ENCODE assay signal across 2 cellular contexts in genomic region chr16:89623511-89624232, GRCh38.
A peak's percentile ranks its signal among the peaks of the same experiment; 100 is the strongest.
TF ChIP-seq lines count a peak whose summit lies in the region.

No MANE protein-coding gene starts in this region.

TF ChIP-seq in H1, 55 proteins besides CTCF, POLR2A, EP300 and RAD21:
- TF ChIP-seq MAX (IDR thresholded peaks at IDR 0.05), result peak; percentile 91
- TF ChIP-seq, protein P1, sequence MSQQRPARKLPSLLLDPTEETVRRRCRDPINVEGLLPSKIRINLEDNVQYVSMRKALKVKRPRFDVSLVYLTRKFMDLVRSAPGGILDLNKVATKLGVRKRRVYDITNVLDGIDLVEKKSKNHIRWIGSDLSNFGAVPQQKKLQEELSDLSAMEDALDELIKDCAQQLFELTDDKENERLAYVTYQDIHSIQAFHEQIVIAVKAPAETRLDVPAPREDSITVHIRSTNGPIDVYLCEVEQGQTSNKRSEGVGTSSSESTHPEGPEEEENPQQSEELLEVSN (IDR thresholded peaks at IDR 0.05), result peak; percentile 94
- TF ChIP-seq NANOG (IDR thresholded peaks at IDR 0.05; ENCODE audit: insufficient read depth, low read depth, low read length, poor library complexity, severe bottlenecking), result no peak

TF ChIP-seq in HepG2, 621 proteins besides CTCF, POLR2A, EP300 and RAD21 (continues in another document):
- TF ChIP-seq DR1 (CRISPR knock-in tag; IDR thresholded peaks at IDR 0.05) (no peak), ZSCAN30 (CRISPR knock-in tag; IDR thresholded peaks at IDR 0.05) (no peak), DPF2 (CRISPR knock-in tag; IDR thresholded peaks at IDR 0.05; ENCODE audit: borderline replicate concordance, low read depth) (no peak), HIVEP1 (CRISPR knock-in tag; IDR thresholded peaks at IDR 0.05) (0 out of 2 replicates have a peak, but pooled peaks have one; percentile 30), HMGA1 (CRISPR knock-in tag; conservative IDR thresholded peaks at IDR 0.05) (no peak), CHCHD3 (CRISPR knock-in tag; IDR thresholded peaks at IDR 0.05) (no peak), KLF16 (CRISPR knock-in tag; IDR thresholded peaks at IDR 0.05) (no peak), ZNF280D (CRISPR knock-in tag; IDR thresholded peaks at IDR 0.05) (no peak), RFX3 (CRISPR knock-in tag; IDR thresholded peaks at IDR 0.05) (no peak), ZNF564 (CRISPR knock-in tag; IDR thresholded peaks at IDR 0.05) (0 out of 2 replicates have a peak, but pooled peaks have one; percentile 20), ZNF709 (CRISPR knock-in tag; IDR thresholded peaks at IDR 0.05) (peak; percentile 30; the same call in 1 of the 2 replicates), TCF12 (IDR thresholded peaks at IDR 0.05) (no peak), TCF12 (CRISPR knock-in tag; IDR thresholded peaks at IDR 0.05) (0 out of 2 replicates have a peak, but pooled peaks have one; percentile 25), ZNF570 (CRISPR knock-in tag; IDR thresholded peaks at IDR 0.05; ENCODE audit: borderline replicate concordance) (no peak), FOXP4 (CRISPR knock-in tag; IDR thresholded peaks at IDR 0.05) (0 out of 2 replicates have a peak, but pooled peaks have one; percentile 27), ATM (IDR thresholded peaks at IDR 0.05; ENCODE audit: borderline replicate concordance) (no peak), ZNF337 (CRISPR knock-in tag; IDR thresholded peaks at IDR 0.05; ENCODE audit: borderline replicate concordance, low read depth) (no peak), TERF1 (CRISPR knock-in tag; IDR thresholded peaks at IDR 0.05) (no peak), YY1 (IDR thresholded peaks at IDR 0.05; ENCODE audit: insufficient read depth, insufficient replicate concordance, low read depth, low read length) (no peak), SRSF1 (optimal IDR thresholded peaks at IDR 0.05; ENCODE audit: low read depth, low read length) (no peak), ZNF878 (CRISPR knock-in tag; IDR thresholded peaks at IDR 0.05) (no peak), KDM6A (CRISPR knock-in tag; IDR thresholded peaks at IDR 0.05; ENCODE audit: low read depth) (no peak), HNF4G (IDR thresholded peaks at IDR 0.05; ENCODE audit: borderline replicate concordance, low read depth, low read length) (peak; percentile 70), HNF4G (CRISPR knock-in tag; IDR thresholded peaks at IDR 0.05; ENCODE audit: borderline replicate concordance, low read depth) (no peak), ZBTB1 (CRISPR knock-in tag; IDR thresholded peaks at IDR 0.05; ENCODE audit: borderline replicate concordance) (no peak), ZNF343 (CRISPR knock-in tag; IDR thresholded peaks at IDR 0.05) (no peak), KLF9 (CRISPR knock-in tag; IDR thresholded peaks at IDR 0.05; ENCODE audit: low read depth) (no peak), CREB3 (CRISPR knock-in tag; IDR thresholded peaks at IDR 0.05) (no peak), ZNF773 (CRISPR knock-in tag; IDR thresholded peaks at IDR 0.05; ENCODE audit: borderline replicate concordance) (0 out of 2 replicates have a peak, but pooled peaks have one; percentile 65), LCORL (IDR thresholded peaks at IDR 0.05) (no peak), LCORL (CRISPR knock-in tag; IDR thresholded peaks at IDR 0.05) (peak; percentile 29; the same call in 1 of the 2 replicates), POLR2AphosphoS5 (IDR thresholded peaks at IDR 0.05; ENCODE audit: low read depth, low read length) (no peak), ZNF546 (CRISPR knock-in tag; conservative IDR thresholded peaks at IDR 0.05) (peak; percentile 51; the same call in 1 of the 2 replicates), NCOA5 (CRISPR knock-in tag; IDR thresholded peaks at IDR 0.05) (no peak), YEATS4 (CRISPR knock-in tag; IDR thresholded peaks at IDR 0.05; ENCODE audit: borderline replicate concordance) (no peak), ZBTB38 (CRISPR knock-in tag; IDR thresholded peaks at IDR 0.05) (peak; percentile 87), TOPORS (CRISPR knock-in tag; IDR thresholded peaks at IDR 0.05) (0 out of 2 replicates have a peak, but pooled peaks have one; percentile 53), BORCS8-MEF2B (CRISPR knock-in tag; IDR thresholded peaks at IDR 0.05) (peak; percentile 85; the same call in 1 of the 2 replicates), ISL2 (CRISPR knock-in tag; IDR thresholded peaks at IDR 0.05) (no peak), FOXO4 (CRISPR knock-in tag; conservative IDR thresholded peaks at IDR 0.05) (no peak), GFI1 (CRISPR knock-in tag; IDR thresholded peaks at IDR 0.05; ENCODE audit: borderline replicate concordance) (no peak), ZNF615 (CRISPR knock-in tag; IDR thresholded peaks at IDR 0.05; ENCODE audit: borderline replicate concordance) (no peak), ZNF430 (CRISPR knock-in tag; IDR thresholded peaks at IDR 0.05) (no peak), TP53 (CRISPR knock-in tag; conservative IDR thresholded peaks at IDR 0.05) (no peak), MTF2 (CRISPR knock-in tag; IDR thresholded peaks at IDR 0.05; ENCODE audit: borderline replicate concordance) (no peak), ZNF720 (CRISPR knock-in tag; IDR thresholded peaks at IDR 0.05) (no peak), ZNF605 (CRISPR knock-in tag; IDR thresholded peaks at IDR 0.05) (no peak), ZEB1 (IDR thresholded peaks at IDR 0.05; ENCODE audit: insufficient replicate concordance, low read depth) (no peak), SETDB1 (CRISPR knock-in tag; IDR thresholded peaks at IDR 0.05; ENCODE audit: borderline replicate concordance) (no peak), GABPA (IDR thresholded peaks at IDR 0.05; ENCODE audit: low read depth, low read length) (no peak), GABPA (CRISPR knock-in tag; IDR thresholded peaks at IDR 0.05; ENCODE audit: low read depth) (no peak), MLX (CRISPR knock-in tag; IDR thresholded peaks at IDR 0.05) (no peak), RELA (CRISPR knock-in tag; IDR thresholded peaks at IDR 0.05) (no peak), XRCC5 (optimal IDR thresholded peaks at IDR 0.05; ENCODE audit: low read length) (no peak), NFRKB (IDR thresholded peaks at IDR 0.05) (no peak), ZNF329 (CRISPR knock-in tag; IDR thresholded peaks at IDR 0.05; ENCODE audit: low read depth) (peak; percentile 96)
- TF ChIP-seq, protein P2, sequence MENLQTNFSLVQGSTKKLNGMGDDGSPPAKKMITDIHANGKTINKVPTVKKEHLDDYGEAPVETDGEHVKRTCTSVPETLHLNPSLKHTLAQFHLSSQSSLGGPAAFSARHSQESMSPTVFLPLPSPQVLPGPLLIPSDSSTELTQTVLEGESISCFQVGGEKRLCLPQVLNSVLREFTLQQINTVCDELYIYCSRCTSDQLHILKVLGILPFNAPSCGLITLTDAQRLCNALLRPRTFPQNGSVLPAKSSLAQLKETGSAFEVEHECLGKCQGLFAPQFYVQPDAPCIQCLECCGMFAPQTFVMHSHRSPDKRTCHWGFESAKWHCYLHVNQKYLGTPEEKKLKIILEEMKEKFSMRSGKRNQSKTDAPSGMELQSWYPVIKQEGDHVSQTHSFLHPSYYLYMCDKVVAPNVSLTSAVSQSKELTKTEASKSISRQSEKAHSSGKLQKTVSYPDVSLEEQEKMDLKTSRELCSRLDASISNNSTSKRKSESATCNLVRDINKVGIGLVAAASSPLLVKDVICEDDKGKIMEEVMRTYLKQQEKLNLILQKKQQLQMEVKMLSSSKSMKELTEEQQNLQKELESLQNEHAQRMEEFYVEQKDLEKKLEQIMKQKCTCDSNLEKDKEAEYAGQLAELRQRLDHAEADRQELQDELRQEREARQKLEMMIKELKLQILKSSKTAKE (CRISPR knock-in tag; IDR thresholded peaks at IDR 0.05; ENCODE audit: borderline replicate concordance), result no peak
- TF ChIP-seq, protein P3, sequence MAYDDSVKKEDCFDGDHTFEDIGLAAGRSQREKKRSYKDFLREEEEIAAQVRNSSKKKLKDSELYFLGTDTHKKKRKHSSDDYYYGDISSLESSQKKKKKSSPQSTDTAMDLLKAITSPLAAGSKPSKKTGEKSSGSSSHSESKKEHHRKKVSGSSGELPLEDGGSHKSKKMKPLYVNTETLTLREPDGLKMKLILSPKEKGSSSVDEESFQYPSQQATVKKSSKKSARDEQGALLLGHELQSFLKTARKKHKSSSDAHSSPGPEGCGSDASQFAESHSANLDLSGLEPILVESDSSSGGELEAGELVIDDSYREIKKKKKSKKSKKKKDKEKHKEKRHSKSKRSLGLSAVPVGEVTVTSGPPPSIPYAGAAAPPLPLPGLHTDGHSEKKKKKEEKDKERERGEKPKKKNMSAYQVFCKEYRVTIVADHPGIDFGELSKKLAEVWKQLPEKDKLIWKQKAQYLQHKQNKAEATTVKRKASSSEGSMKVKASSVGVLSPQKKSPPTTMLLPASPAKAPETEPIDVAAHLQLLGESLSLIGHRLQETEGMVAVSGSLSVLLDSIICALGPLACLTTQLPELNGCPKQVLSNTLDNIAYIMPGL (CRISPR knock-in tag; IDR thresholded peaks at IDR 0.05; ENCODE audit: borderline replicate concordance in 1 of 2, low read depth in 1 of 2), result no peak
- TF ChIP-seq, protein P4, sequence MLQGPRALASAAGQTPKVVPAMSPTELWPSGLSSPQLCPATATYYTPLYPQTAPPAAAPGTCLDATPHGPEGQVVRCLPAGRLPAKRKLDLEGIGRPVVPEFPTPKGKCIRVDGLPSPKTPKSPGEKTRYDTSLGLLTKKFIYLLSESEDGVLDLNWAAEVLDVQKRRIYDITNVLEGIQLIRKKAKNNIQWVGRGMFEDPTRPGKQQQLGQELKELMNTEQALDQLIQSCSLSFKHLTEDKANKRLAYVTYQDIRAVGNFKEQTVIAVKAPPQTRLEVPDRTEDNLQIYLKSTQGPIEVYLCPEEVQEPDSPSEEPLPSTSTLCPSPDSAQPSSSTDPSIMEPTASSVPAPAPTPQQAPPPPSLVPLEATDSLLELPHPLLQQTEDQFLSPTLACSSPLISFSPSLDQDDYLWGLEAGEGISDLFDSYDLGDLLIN (CRISPR knock-in tag; IDR thresholded peaks at IDR 0.05; ENCODE audit: borderline replicate concordance), result no peak; the same call in 1 of the 2 replicates
